In genomic region chr9:133008824-133009223, GRCh38 we compare ENCODE assay signal across 16 cellular contexts. TPM values are rescaled to one million over a fixed set of nuclear protein-coding genes. Genes with fewer than 3 reads are reported as not detected.
DNase-seq lines count a peak whose midpoint lies in the region; ATAC-seq and TF ChIP-seq lines count a peak whose summit lies in the region.
"Had no signal": no experiment of that assay in that cellular context is flagged by ENCODE, and none has a peak within 500 bp of the region (broad histone marks: within the 10 kb centered on the region; RNA-seq: fewer than 3 reads in every experiment).

No MANE protein-coding gene starts in this region.

- H3K9me3 ChIP-seq in osteoblast (ENCODE audit: low read depth, low read length), result no peaks in the 10 kb centered on the region
- H3K9me3 ChIP-seq in lower lobe of right lung, result no peaks in the 10 kb centered on the region

- peak; percentile 36 for DNase-seq in NCI-H2171 treated with DMSO at 0.1 percent for 48 hours (lab: John Stamatoyannopoulos, UW)
- no peak for DNase-seq in NCI-H2171 (lab: John Stamatoyannopoulos, UW)
- peak; percentile 78 for DNase-seq in NOMO-1 treated with dmso at 0.1 percent for 144 hours (lab: John Stamatoyannopoulos, UW; ENCODE audit: unreplicated experiment)
- DNase-seq in epithelial cell of esophagus (ENCODE audit: low read depth), result peak; percentile 60
- DNase-seq in osteoblast (ENCODE audit: insufficient read length, low spot score, missing footprints), result peak; percentile 26
- DNase-seq in lower lobe of right lung, result no peak
- DNase-seq in NCI-H446 treated with DMSO at 0.1 percent for 48 hours (lab: John Stamatoyannopoulos, UW), result no peak
- DNase-seq in T-helper 2 cell treated with Interferon-gamma antibody and Interleukin-4, amounts not matched to agents 5 μg/mL and 100 μg/mL, for 36 hours (ENCODE audit: low spot score), result no peak
- DNase-seq: NCI-H187, NCI-H446, SHP77 treated with DMSO at 0.1 percent for 48 hours had no signal

- ATAC-seq in lower lobe of right lung, result no peak
- ATAC-seq: HepG2 had no signal

- H3K27me3 ChIP-seq in osteoblast (ENCODE audit: insufficient read depth, low read length), result peaks cover 6% of the 10 kb centered on the region
- peaks cover 25% of the 10 kb centered on the region for H3K27me3 ChIP-seq in lower lobe of right lung (ENCODE audit: low read depth)
- H3K27me3 ChIP-seq: BLaER1 had no signal

- H3K27ac ChIP-seq in osteoblast (ENCODE audit: low read depth, low read length), result no peak overlapping the region
- no peak overlapping the region for H3K27ac ChIP-seq in lower lobe of right lung
- H3K27ac ChIP-seq: BLaER1 had no signal

- H3K27me3 Mint-ChIP-seq in T-helper 2 cell treated with Interferon-gamma antibody and Interleukin-4, amounts not matched to agents 5 μg/mL and 100 μg/mL, for 36 hours (ENCODE audit: low read depth), result peaks cover 17% of the 10 kb centered on the region

- no peak overlapping the region for H3K27ac Mint-ChIP-seq in T-helper 2 cell treated with Interferon-gamma antibody and Interleukin-4, amounts not matched to agents 5 μg/mL and 100 μg/mL, for 36 hours

- TF ChIP-seq CTCF in epithelial cell of esophagus (IDR thresholded peaks at IDR 0.05; ENCODE audit: insufficient read depth, low read depth, low read length, missing control alignments) (no peak), osteoblast (IDR thresholded peaks at IDR 0.05; ENCODE audit: extremely low read depth, low read depth, low read length) (no peak), lower lobe of right lung (IDR thresholded peaks at IDR 0.05) (no peak)

- H3K4me2 ChIP-seq in osteoblast (ENCODE audit: insufficient read depth, low read length), result no peak overlapping the region
- H3K4me2 ChIP-seq: BLaER1 had no signal

- H3K4me3 ChIP-seq in epithelial cell of esophagus (ENCODE audit: low read length) (no peak overlapping the region), osteoblast (ENCODE audit: insufficient read depth, low read length) (no peak overlapping the region), lower lobe of right lung (no peak overlapping the region)
- H3K4me3 ChIP-seq: BLaER1 had no signal

- H3K36me3 ChIP-seq in osteoblast (ENCODE audit: insufficient read depth, low read length) (no peaks in the 10 kb centered on the region), lower lobe of right lung (no peaks in the 10 kb centered on the region)
- H3K36me3 ChIP-seq: BLaER1 had no signal

- no peaks in the 10 kb centered on the region for H3K36me3 Mint-ChIP-seq in T-helper 2 cell treated with Interferon-gamma antibody and Interleukin-4, amounts not matched to agents 5 μg/mL and 100 μg/mL, for 36 hours (ENCODE audit: low read depth)

- H3K4me1 Mint-ChIP-seq in T-helper 2 cell treated with Interferon-gamma antibody and Interleukin-4, amounts not matched to agents 5 μg/mL and 100 μg/mL, for 36 hours (ENCODE audit: low read depth), result no peaks in the 10 kb centered on the region

- no peak overlapping the region for H2AFZ ChIP-seq in osteoblast (ENCODE audit: low read length)

- no peaks in the 10 kb centered on the region for H3K9me3 Mint-ChIP-seq in T-helper 2 cell treated with Interferon-gamma antibody and Interleukin-4, amounts not matched to agents 5 μg/mL and 100 μg/mL, for 36 hours

- no peaks in the 10 kb centered on the region for H4K20me1 ChIP-seq in osteoblast (ENCODE audit: insufficient read depth, low read length)
- H4K20me1 ChIP-seq: BLaER1 had no signal

- no peaks in the 10 kb centered on the region for H3K79me2 ChIP-seq in osteoblast (ENCODE audit: insufficient read depth, low read length)

- H3K4me3 Mint-ChIP-seq in T-helper 2 cell treated with Interferon-gamma antibody and Interleukin-4, amounts not matched to agents 5 μg/mL and 100 μg/mL, for 36 hours, result no peak overlapping the region

- H3K4me1 ChIP-seq in osteoblast (ENCODE audit: insufficient read depth, low read length), result no peaks in the 10 kb centered on the region
- H3K4me1 ChIP-seq in lower lobe of right lung, result no peaks in the 10 kb centered on the region

- intact Hi-C loops in lower lobe of right lung (cut with DNase I), result no loop called here

RNA-seq across cellular contexts. Expression of gene GTF3C5, which starts 22.0 kb away (rescaled TPM):
- total RNA-seq in osteoblast (31.8 and 41.3 TPM in 2 replicates), lower lobe of right lung (44.8 TPM)

RNA-seq across cellular contexts. Expression of gene GFI1B, which starts 30.3 kb away (rescaled TPM):
- total RNA-seq in osteoblast, result under 0.01 TPM in 1 of 2 replicates, not detected in the other
- total RNA-seq in lower lobe of right lung, result 1.1 TPM
- total RNA-seq: Daoy, MCF 10A, RPMI7951 had no signal

RNA-seq across cellular contexts. Expression of gene CEL, which starts 53.0 kb away (rescaled TPM):
- total RNA-seq in osteoblast, result under 0.01 TPM in 1 of 2 replicates, not detected in the other
- total RNA-seq in lower lobe of right lung, result 1.4 TPM

Comparison
In these comparisons a context has a peak if more than half of its experiments do, and no peak if none do; other contexts are left out.
1. DNase-seq: peak in NCI-H2171 treated with DMSO at 0.1 percent for 48 hours (single experiment), NOMO-1 treated with dmso at 0.1 percent for 144 hours (single experiment), epithelial cell of esophagus (single experiment) and osteoblast (single experiment); none in NCI-H2171 (single experiment), lower lobe of right lung (single experiment), NCI-H446 treated with DMSO at 0.1 percent for 48 hours (single experiment) and T-helper 2 cell treated with Interferon-gamma antibody and Interleukin-4, amounts not matched to agents 5 μg/mL and 100 μg/mL, for 36 hours (single experiment).